Comparison of ENCODE assay signal across 28 cellular contexts in the genomic region with DNA sequence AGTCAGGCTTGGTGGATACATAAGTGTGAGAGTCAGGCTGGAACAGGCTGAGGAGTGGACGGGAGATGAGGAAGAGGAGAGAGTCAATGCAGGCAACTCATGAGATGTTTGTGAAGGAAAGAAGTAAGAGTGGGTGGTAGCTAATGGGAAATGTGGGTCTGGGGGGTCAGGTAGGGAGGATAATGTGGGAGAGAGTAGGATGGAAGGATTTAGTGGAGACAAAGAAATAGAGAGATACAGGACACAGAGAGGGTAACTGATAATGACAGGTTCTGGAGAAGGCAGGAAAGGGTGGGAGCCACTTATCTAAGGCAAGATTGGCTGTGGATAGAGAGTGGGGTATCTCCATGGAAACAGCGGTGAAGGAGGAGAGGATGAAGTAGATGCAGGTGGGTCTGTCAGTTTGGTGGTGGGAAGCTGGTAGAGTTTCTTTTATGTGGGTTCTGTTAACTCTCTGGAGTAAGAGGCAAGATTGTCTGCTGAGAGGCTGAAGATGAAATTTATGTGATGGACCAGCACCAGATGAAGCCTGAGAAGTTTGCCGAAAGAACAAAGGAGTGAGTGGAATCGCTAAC.
"Had no signal": no experiment of that assay in that cellular context is flagged by ENCODE, and none has a peak within 500 bp of the region (broad histone marks: within the 10 kb centered on the region; RNA-seq: fewer than 3 reads in every experiment).

No MANE protein-coding gene starts in this region.

- H3K4me1 Mint-ChIP-seq: neural progenitor cell had no signal

- H3K4me3 Mint-ChIP-seq: activated CD4-positive, alpha-beta memory T cell treated with anti-CD3 and anti-CD28 coated beads for 36 hours; activated CD4-positive, alpha-beta T cell treated with anti-CD3 and anti-CD28 coated beads, Interleukin-2, amount 10 ng/mL, durations not matched to agents 24 days and 14 days; activated naive CD4-positive, alpha-beta T cell treated with anti-CD3 and anti-CD28 coated beads for 36 hours; activated T-helper 1 cell treated with anti-CD3 and anti-CD28 coated beads, Interleukin-12 subunit alpha, Interleukin-12 subunit beta, Interleukin-2, Interleukin-4 antibody, amounts not matched to agents 30 ng/mL and 10 ng/mL and 1 ng/mL, durations not matched to agents 14 hours and 24 hours and 36 hours; effector memory CD8-positive, alpha-beta T cell; neural progenitor cell had no signal

- H3K36me3 Mint-ChIP-seq: activated CD4-positive, alpha-beta memory T cell treated with anti-CD3 and anti-CD28 coated beads for 36 hours; naive thymus-derived CD4-positive, alpha-beta T cell; neural progenitor cell had no signal

- H3K4me3 ChIP-seq: neural progenitor cell, right atrium auricular region, suprapubic skin, tibial artery, upper lobe of right lung had no signal

- H3K9me3 Mint-ChIP-seq: activated CD4-positive, alpha-beta memory T cell treated with anti-CD3 and anti-CD28 coated beads for 36 hours; activated CD4-positive, alpha-beta T cell treated with anti-CD3 and anti-CD28 coated beads, Interleukin-2, amount 10 ng/mL, durations not matched to agents 24 days and 14 days; activated naive CD4-positive, alpha-beta T cell treated with anti-CD3 and anti-CD28 coated beads for 36 hours; activated T-helper 1 cell treated with anti-CD3 and anti-CD28 coated beads, Interleukin-12 subunit alpha, Interleukin-12 subunit beta, Interleukin-2, Interleukin-4 antibody, amounts not matched to agents 30 ng/mL and 10 ng/mL and 1 ng/mL, durations not matched to agents 14 hours and 24 hours and 36 hours; effector memory CD8-positive, alpha-beta T cell; neural progenitor cell had no signal

- H3K27ac Mint-ChIP-seq: activated CD4-positive, alpha-beta memory T cell treated with anti-CD3 and anti-CD28 coated beads for 36 hours; activated CD4-positive, alpha-beta T cell treated with anti-CD3 and anti-CD28 coated beads, Interleukin-2, amount 10 ng/mL, durations not matched to agents 24 days and 14 days; activated naive CD4-positive, alpha-beta T cell treated with anti-CD3 and anti-CD28 coated beads for 36 hours; activated T-helper 1 cell treated with anti-CD3 and anti-CD28 coated beads, Interleukin-12 subunit alpha, Interleukin-12 subunit beta, Interleukin-2, Interleukin-4 antibody, amounts not matched to agents 30 ng/mL and 10 ng/mL and 1 ng/mL, durations not matched to agents 14 hours and 24 hours and 36 hours; effector memory CD8-positive, alpha-beta T cell; neural progenitor cell had no signal

- DNase-seq: activated CD4-positive, alpha-beta memory T cell treated with anti-CD3 and anti-CD28 coated beads for 36 hours; activated CD4-positive, alpha-beta T cell treated with anti-CD3 and anti-CD28 coated beads, Interleukin-2, amount 10 ng/mL, durations not matched to agents 24 days and 14 days; activated CD4-positive, CD25-positive, alpha-beta regulatory T cell treated with anti-CD3 and anti-CD28 coated beads, Interleukin-2, amount 50 U/mL, for 72 hours; activated CD8-positive, alpha-beta memory T cell treated with anti-CD3 and anti-CD28 coated beads, Interleukin-2, amount 50 U/mL, for 4 hours; activated effector memory CD4-positive, alpha-beta T cell treated with anti-CD3 and anti-CD28 coated beads, Interleukin-2, amount 50 U/mL, for 16 hours; activated naive CD4-positive, alpha-beta T cell treated with anti-CD3 and anti-CD28 coated beads for 36 hours; activated T-cell treated with anti-CD3 and anti-CD28 coated beads, Interleukin-2, amount 50 U/mL, for 1 hour; amygdala; cortex of kidney; effector memory CD8-positive, alpha-beta T cell; foreskin fibroblast; head of caudate nucleus; hippocampal formation; kidney; left colon; mammary epithelial cell; naive thymus-derived CD4-positive, alpha-beta T cell; occipital lobe; stimulated activated CD4-positive, alpha-beta T cell treated with anti-CD3 and anti-CD28 coated beads, Interleukin-15, amount 100 ng/mL, for 24 hours; stimulated activated CD4-positive, alpha-beta T cell treated with anti-CD3 and anti-CD28 coated beads, Interleukin-2, amount 100 ng/mL, for 24 hours; stimulated activated naive CD4-positive, alpha-beta T cell; T-helper 2 cell; tibial artery; upper lobe of right lung had no signal
